ENCODE assay signal across 1 cellular context in genomic region chr5:93022770-93023169, GRCh38.
TF ChIP-seq lines count a peak whose summit lies in the region.

No MANE protein-coding gene starts in this region.

TF ChIP-seq in IMR-90, 13 proteins besides CTCF, POLR2A, EP300 and RAD21:
- TF ChIP-seq BHLHE40 (IDR thresholded peaks at IDR 0.05; ENCODE audit: low read depth, low read length) (no peak), ELK1 (IDR thresholded peaks at IDR 0.05; ENCODE audit: borderline replicate concordance, low read depth, low read length) (no peak), MXI1 (IDR thresholded peaks at IDR 0.05; ENCODE audit: borderline replicate concordance, low read depth, low read length) (no peak), CHD1 (IDR thresholded peaks at IDR 0.05; ENCODE audit: low read depth, low read length) (no peak), MAFK (IDR thresholded peaks at IDR 0.05; ENCODE audit: low read depth, low read length) (no peak), MAZ (IDR thresholded peaks at IDR 0.05; ENCODE audit: borderline replicate concordance, low read depth, low read length) (no peak), CEBPB (IDR thresholded peaks at IDR 0.05; ENCODE audit: low read depth, low read length) (no peak), RCOR1 (IDR thresholded peaks at IDR 0.05; ENCODE audit: insufficient replicate concordance, low read length) (no peak)
